ENCODE assay signal across 12 cellular contexts in genomic region chr14:93957333-93957710, GRCh38. TPM values are rescaled to one million over a fixed set of nuclear protein-coding genes. Genes with fewer than 3 reads are reported as not detected.
A peak's percentile ranks its signal among the peaks of the same experiment; 100 is the strongest.
DNase-seq lines count a peak whose midpoint lies in the region; ATAC-seq, FAIRE-seq and TF ChIP-seq lines count a peak whose summit lies in the region.
"Had no signal": no experiment of that assay in that cellular context is flagged by ENCODE, and none has a peak within 500 bp of the region (broad histone marks: within the 10 kb centered on the region; RNA-seq: fewer than 3 reads in every experiment).

No MANE protein-coding gene starts in this region.

- no peaks in the 10 kb centered on the region for H3K27me3 Mint-ChIP-seq in CD4-positive, alpha-beta memory T cell
- no peaks in the 10 kb centered on the region for H3K27me3 Mint-ChIP-seq in activated naive CD8-positive, alpha-beta T cell treated with anti-CD3 and anti-CD28 coated beads, Interleukin-2, amount 50 U/mL, for 24 hours
- H3K27me3 Mint-ChIP-seq in natural killer cell treated with Interleukin-12 subunit alpha and Interleukin-12 subunit beta and Interleukin-15 and Interleukin-18, amount 100 ng/mL, for 72 hours = no peaks in the 10 kb centered on the region

- intact Hi-C loops in CD4-positive, alpha-beta memory T cell (cut with micrococcal nuclease) = no loop called here
- intact Hi-C loops in colonic mucosa (cut with DNase I) = no loop called here

- no peak for ATAC-seq in activated naive CD8-positive, alpha-beta T cell treated with anti-CD3 and anti-CD28 coated beads, Interleukin-2, amount 50 U/mL, for 24 hours
- no peak for ATAC-seq in natural killer cell treated with Interleukin-12 subunit alpha and Interleukin-12 subunit beta and Interleukin-15 and Interleukin-18, amount 100 ng/mL, for 72 hours

- H3K4me3 ChIP-seq in CD4-positive, alpha-beta memory T cell (ENCODE audit: low read length in 2 of 2) = peak overlapping the region in 1 of 2 donors; percentile 28
- H3K4me3 ChIP-seq in HL-60 (replicated peaks; ENCODE audit: insufficient read depth, low read length) (no peak overlapping the region), colonic mucosa (no peak overlapping the region)

- H3K4me1 ChIP-seq in CD4-positive, alpha-beta memory T cell (ENCODE audit: insufficient read depth, low read length) = peaks cover 100% of the 10 kb centered on the region
- no peaks in the 10 kb centered on the region for H3K4me1 ChIP-seq in colonic mucosa

- H3K36me3 Mint-ChIP-seq in CD4-positive, alpha-beta memory T cell = peaks cover 0 to 5% of the 10 kb centered on the region in 2 donors
- peaks cover 2% of the 10 kb centered on the region for H3K36me3 Mint-ChIP-seq in activated naive CD8-positive, alpha-beta T cell treated with anti-CD3 and anti-CD28 coated beads, Interleukin-2, amount 50 U/mL, for 24 hours (ENCODE audit: low read depth)
- H3K36me3 Mint-ChIP-seq in natural killer cell treated with Interleukin-12 subunit alpha and Interleukin-12 subunit beta and Interleukin-15 and Interleukin-18, amount 100 ng/mL, for 72 hours = peaks cover 6% of the 10 kb centered on the region

- H3K27ac Mint-ChIP-seq in CD4-positive, alpha-beta memory T cell = peak overlapping the region; percentile 78 to 100 (median 93)
- H3K27ac Mint-ChIP-seq in activated naive CD8-positive, alpha-beta T cell treated with anti-CD3 and anti-CD28 coated beads, Interleukin-2, amount 50 U/mL, for 24 hours = peak overlapping the region; percentile 85
- peak overlapping the region; percentile 96 for H3K27ac Mint-ChIP-seq in natural killer cell treated with Interleukin-12 subunit alpha and Interleukin-12 subunit beta and Interleukin-15 and Interleukin-18, amount 100 ng/mL, for 72 hours

- H3K9me3 Mint-ChIP-seq in CD4-positive, alpha-beta memory T cell = peaks cover 0 to 3% (median 0%) of the 10 kb centered on the region in 8 donors
- no peaks in the 10 kb centered on the region for H3K9me3 Mint-ChIP-seq in activated naive CD8-positive, alpha-beta T cell treated with anti-CD3 and anti-CD28 coated beads, Interleukin-2, amount 50 U/mL, for 24 hours
- no peaks in the 10 kb centered on the region for H3K9me3 Mint-ChIP-seq in natural killer cell treated with Interleukin-12 subunit alpha and Interleukin-12 subunit beta and Interleukin-15 and Interleukin-18, amount 100 ng/mL, for 72 hours
- H3K9me3 Mint-ChIP-seq: neural crest cell had no signal

- no peak for DNase-seq in CD4-positive, alpha-beta memory T cell
- no peak for DNase-seq in HL-60 (ENCODE audit: low read depth in 1 of 2, low spot score in 1 of 2)
- DNase-seq in activated naive CD8-positive, alpha-beta T cell treated with anti-CD3 and anti-CD28 coated beads, Interleukin-2, amount 50 U/mL, for 24 hours = no peak
- DNase-seq in natural killer cell treated with Interleukin-12 subunit alpha and Interleukin-12 subunit beta and Interleukin-15 and Interleukin-18, amount 100 ng/mL, for 72 hours (ENCODE audit: low spot score) = no peak
- DNase-seq in GM19239 (ENCODE audit: insufficient read length, low spot score) = no peak
- DNase-seq in colonic mucosa = no peak
- no peak for DNase-seq in NCI-H2171 treated with DMSO at 0.1 percent for 48 hours (lab: John Stamatoyannopoulos, UW)
- DNase-seq: NCI-H1436; stimulated activated CD4-positive, alpha-beta T cell treated with anti-CD3 and anti-CD28 coated beads, Interleukin-12 subunit alpha, Interleukin-12 subunit beta, amount 100 ng/mL, for 4 hours had no signal

- POLR2A ChIA-PET in CD4-positive, alpha-beta memory T cell (lab: Charles Lee; ENCODE audit: partially characterized antibody) = interaction anchor here (5.9 to 15.6 kb wide), 3 partner anchors 7 to 19 kb away, joined by 47 to 469 read pairs (median 87); partner anchors contain the start of gene ASB2

- TF ChIP-seq CTCF in HL-60 (IDR thresholded peaks at IDR 0.05; ENCODE audit: insufficient read depth, low read length) (no peak), colonic mucosa (IDR thresholded peaks at IDR 0.05) (no peak)

- FAIRE-seq in GM19239 (lab: Jason Lieb, UNC) = no peak
- FAIRE-seq: keratinocyte had no signal

- H3K9ac ChIP-seq in colonic mucosa (ENCODE audit: low read depth in 2 of 2, low read length in 2 of 2) = peak overlapping the region in 1 of 2 donors; percentile 12

- H3K36me3 ChIP-seq in CD4-positive, alpha-beta memory T cell (ENCODE audit: insufficient read depth, low read length) = no peaks in the 10 kb centered on the region
- no peaks in the 10 kb centered on the region for H3K36me3 ChIP-seq in colonic mucosa

- peaks cover 70 to 100% (median 91%) of the 10 kb centered on the region in 4 donors for H3K4me1 Mint-ChIP-seq in CD4-positive, alpha-beta memory T cell
- H3K4me1 Mint-ChIP-seq in activated naive CD8-positive, alpha-beta T cell treated with anti-CD3 and anti-CD28 coated beads, Interleukin-2, amount 50 U/mL, for 24 hours = peaks cover 93% of the 10 kb centered on the region
- H3K4me1 Mint-ChIP-seq in natural killer cell treated with Interleukin-12 subunit alpha and Interleukin-12 subunit beta and Interleukin-15 and Interleukin-18, amount 100 ng/mL, for 72 hours (ENCODE audit: low read depth in 2 of 2) = peaks cover 76 to 91% of the 10 kb centered on the region in 2 donors

- peak overlapping the region in 7 of 8 donors; percentile 61 to 85 (median 70) for H3K4me3 Mint-ChIP-seq in CD4-positive, alpha-beta memory T cell
- H3K4me3 Mint-ChIP-seq in activated naive CD8-positive, alpha-beta T cell treated with anti-CD3 and anti-CD28 coated beads, Interleukin-2, amount 50 U/mL, for 24 hours = no peak overlapping the region
- H3K4me3 Mint-ChIP-seq in natural killer cell treated with Interleukin-12 subunit alpha and Interleukin-12 subunit beta and Interleukin-15 and Interleukin-18, amount 100 ng/mL, for 72 hours = peak overlapping the region; percentile 99
- H3K4me3 Mint-ChIP-seq: neural crest cell had no signal

- CTCF ChIA-PET in CD4-positive, alpha-beta memory T cell (lab: Charles Lee; ENCODE audit: partially characterized antibody) = interaction anchor here (1.3 to 39.2 kb wide), 3 partner anchors 8 to 48 kb away, joined by 3 to 1377 read pairs (median 1377); partner anchors contain the start of gene ASB2

- no peaks in the 10 kb centered on the region for H3K27me3 ChIP-seq in CD4-positive, alpha-beta memory T cell (ENCODE audit: insufficient read depth, low read length)
- H3K27me3 ChIP-seq in HL-60 (ENCODE audit: insufficient read depth, poor library complexity, severe bottlenecking) (no peaks in the 10 kb centered on the region), colonic mucosa (no peaks in the 10 kb centered on the region)

- no peaks in the 10 kb centered on the region for H3K9me3 ChIP-seq in CD4-positive, alpha-beta memory T cell (ENCODE audit: control insufficient read depth in 1 of 2, low read length in 2 of 2)
- no peaks in the 10 kb centered on the region for H3K9me3 ChIP-seq in colonic mucosa

- peak overlapping the region; percentile 14 for H3K27ac ChIP-seq in CD4-positive, alpha-beta memory T cell (ENCODE audit: low read depth, low read length)
- peak overlapping the region; percentile 95 for H3K27ac ChIP-seq in HL-60 (replicated peaks)
- H3K27ac ChIP-seq in colonic mucosa = no peak overlapping the region

RNA-seq across cellular contexts. Expression of gene ASB2, which starts 19.0 kb away (rescaled TPM):
- 10 to 100 TPM; 27.3 to 29.7 TPM for total RNA-seq in CD4-positive, alpha-beta memory T cell
- 1 to 10 TPM in 1 of 2 donors, under 1 TPM in 1; 0.87 to 2.3 TPM for polyA plus RNA-seq in CD4-positive, alpha-beta memory T cell
- total RNA-seq in natural killer cell treated with Interleukin-12 subunit alpha and Interleukin-12 subunit beta and Interleukin-15 and Interleukin-18, amount 100 ng/mL, for 72 hours = 10 to 100 TPM; 12.3 to 55.1 TPM
- total RNA-seq in colonic mucosa = 10 to 100 TPM in 1 of 2 donors, 1 to 10 TPM in 1; 1.3 to 13.4 TPM
- total RNA-seq: H4 had no signal

RNA-seq across cellular contexts. Expression of gene FAM181A, which starts 30.2 kb away (rescaled TPM):
- not detected for total RNA-seq in CD4-positive, alpha-beta memory T cell
- polyA plus RNA-seq in CD4-positive, alpha-beta memory T cell = not detected
- not detected for total RNA-seq in natural killer cell treated with Interleukin-12 subunit alpha and Interleukin-12 subunit beta and Interleukin-15 and Interleukin-18, amount 100 ng/mL, for 72 hours
- total RNA-seq in colonic mucosa = not detected
- total RNA-seq: H4 had no signal

RNA-seq across cellular contexts. Expression of gene CCDC197, which starts 39.8 kb away (rescaled TPM):
- not detected for total RNA-seq in CD4-positive, alpha-beta memory T cell
- polyA plus RNA-seq in CD4-positive, alpha-beta memory T cell = not detected
- total RNA-seq in natural killer cell treated with Interleukin-12 subunit alpha and Interleukin-12 subunit beta and Interleukin-15 and Interleukin-18, amount 100 ng/mL, for 72 hours = not detected
- not detected for total RNA-seq in colonic mucosa
- total RNA-seq: H4, neural crest cell had no signal
- polyA plus RNA-seq: keratinocyte had no signal
